Comparison of ENCODE assay signal across 23 cellular contexts in the genomic region with DNA sequence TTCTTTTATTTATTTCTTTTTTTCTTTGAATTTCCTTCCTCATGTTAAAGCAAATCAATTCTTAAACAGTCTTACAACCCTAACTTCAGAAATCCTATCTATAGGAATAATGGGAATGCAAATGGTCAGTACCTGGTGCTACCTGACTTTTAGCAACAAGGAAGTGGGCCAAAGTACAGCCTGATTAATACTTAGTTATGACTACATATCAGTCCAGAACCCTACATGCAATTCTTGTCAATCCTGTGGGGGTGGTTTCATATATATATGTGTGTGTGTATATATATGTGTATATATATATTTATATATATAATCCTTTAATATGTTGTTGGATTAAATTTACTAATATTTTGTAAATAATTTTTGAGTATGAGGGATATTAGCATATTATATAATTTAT.
"Had no signal": no experiment of that assay in that cellular context is flagged by ENCODE, and none has a peak within 500 bp of the region (broad histone marks: within the 10 kb centered on the region; RNA-seq: fewer than 3 reads in every experiment).

No MANE protein-coding gene starts in this region.

- H3K27me3 ChIP-seq: neural progenitor cell, ovary, right lobe of liver, sigmoid colon, spleen, thyroid gland, tibial nerve, upper lobe of left lung, uterus had no signal

- H3K36me3 ChIP-seq: neural progenitor cell, ovary, right lobe of liver, sigmoid colon, spleen, thoracic aorta, thyroid gland, tibial nerve, upper lobe of left lung, uterus had no signal

- H3K9me3 ChIP-seq: ovary, psoas muscle, right lobe of liver, sigmoid colon, spleen, thoracic aorta, thyroid gland, tibial nerve, upper lobe of left lung, uterus had no signal

- H3K36me3 Mint-ChIP-seq: naive thymus-derived CD4-positive, alpha-beta T cell; natural killer cell; neural progenitor cell; stimulated activated memory B cell treated with anti-CD40 and anti-IgM and Interleukin-4, amounts not matched to agents 10 μg/mL and 1 μg/mL and 100 μg/mL, for 72 hours had no signal

- H3K4me3 ChIP-seq: neural progenitor cell, ovary, psoas muscle, right lobe of liver, sigmoid colon, smooth muscle cell, spleen, thoracic aorta, thyroid gland, tibial nerve, upper lobe of left lung, uterus had no signal

- DNase-seq: occipital lobe, ovary, posterior cingulate gyrus, psoas muscle, right cardiac atrium, sigmoid colon, spleen, thyroid gland, trophoblast cell, upper lobe of left lung, uterus had no signal

- H3K4me1 ChIP-seq: neural progenitor cell, psoas muscle, sigmoid colon, thyroid gland, tibial nerve, upper lobe of left lung, uterus had no signal

- H3K27ac ChIP-seq: neural progenitor cell, ovary, parathyroid adenoma, psoas muscle, sigmoid colon, spleen, thoracic aorta, thyroid gland, tibial nerve, upper lobe of left lung, uterus had no signal

- H3K27me3 Mint-ChIP-seq: progenitor cell of endocrine pancreas; stimulated activated memory B cell treated with anti-CD40 and anti-IgM and Interleukin-4, amounts not matched to agents 10 μg/mL and 1 μg/mL and 100 μg/mL, for 72 hours; stimulated activated naive CD8-positive, alpha-beta T cell treated with anti-CD3 and anti-CD28 coated beads, Interleukin-15, amount 100 ng/mL, for 72 hours had no signal

- H3K4me1 Mint-ChIP-seq: natural killer cell; nephron; neural progenitor cell; stimulated activated memory B cell treated with anti-CD40 and anti-IgM and Interleukin-4, amounts not matched to agents 10 μg/mL and 1 μg/mL and 100 μg/mL, for 72 hours; stimulated activated naive CD8-positive, alpha-beta T cell treated with anti-CD3 and anti-CD28 coated beads, Interleukin-15, amount 100 ng/mL, for 72 hours had no signal

- H3K4me3 Mint-ChIP-seq: naive thymus-derived CD4-positive, alpha-beta T cell; natural killer cell; nephron; neural progenitor cell; stimulated activated memory B cell treated with anti-CD40 and anti-IgM and Interleukin-4, amounts not matched to agents 10 μg/mL and 1 μg/mL and 100 μg/mL, for 72 hours; stimulated activated naive CD8-positive, alpha-beta T cell treated with anti-CD3 and anti-CD28 coated beads, Interleukin-15, amount 100 ng/mL, for 72 hours had no signal

- H3K9me3 Mint-ChIP-seq: naive thymus-derived CD4-positive, alpha-beta T cell; natural killer cell; stimulated activated memory B cell treated with anti-CD40 and anti-IgM and Interleukin-4, amounts not matched to agents 10 μg/mL and 1 μg/mL and 100 μg/mL, for 72 hours; stimulated activated naive CD8-positive, alpha-beta T cell treated with anti-CD3 and anti-CD28 coated beads, Interleukin-15, amount 100 ng/mL, for 72 hours had no signal

- H3K27ac Mint-ChIP-seq: naive thymus-derived CD4-positive, alpha-beta T cell; natural killer cell; nephron; neural progenitor cell; progenitor cell of endocrine pancreas; stimulated activated memory B cell treated with anti-CD40 and anti-IgM and Interleukin-4, amounts not matched to agents 10 μg/mL and 1 μg/mL and 100 μg/mL, for 72 hours had no signal
